ENCODE assay signal across 8 cellular contexts in genomic region chr4:155759372-155760252, GRCh38. TPM values are rescaled to one million over a fixed set of nuclear protein-coding genes. Genes with fewer than 3 reads are reported as not detected.
DNase-seq lines count a peak whose midpoint lies in the region; ATAC-seq and TF ChIP-seq lines count a peak whose summit lies in the region.

No MANE protein-coding gene starts in this region.

- peak overlapping the region; percentile 64 for H3K27ac ChIP-seq in duodenal mucosa (ENCODE audit: low read depth, low read length)
- H3K27ac ChIP-seq in lung (ENCODE audit: low read depth in 1 of 2, low read length in 1 of 2): peak overlapping the region; percentile 86 to 94
- H3K27ac ChIP-seq in testis: peak overlapping the region; percentile 36 to 67

- peak; percentile 1 for DNase-seq in activated CD4-positive, alpha-beta T cell treated with anti-CD3 and anti-CD28 coated beads for 4 hours
- no peak for DNase-seq in activated CD4-positive, alpha-beta T cell treated with anti-CD3 and anti-CD28 coated beads for 1 hour
- DNase-seq in RPMI7951 (ENCODE audit: low read depth) (peak; percentile 20), lung (ENCODE audit: low spot score) (peak; percentile 48), testis (peak; percentile 43), GM19240 (ENCODE audit: insufficient read length, low spot score) (no peak)

- H3K27me3 ChIP-seq in duodenal mucosa (ENCODE audit: control insufficient read depth in 1 of 2, insufficient read depth in 2 of 2, low read length in 2 of 2): peaks cover 5 to 13% of the 10 kb centered on the region in 2 donors
- H3K27me3 ChIP-seq in lung (ENCODE audit: control insufficient read depth, insufficient read depth): no peaks in the 10 kb centered on the region
- H3K27me3 ChIP-seq in testis: no peaks in the 10 kb centered on the region

- ATAC-seq in HG02840 (IDR thresholded peaks at IDR 0.05; ENCODE audit: low FRiP score, unreplicated experiment) (peak; percentile 21), lung (ENCODE audit: insufficient read depth, low FRiP score) (peak; percentile 44)

- peak overlapping the region; percentile 26 to 32 for H3K9ac ChIP-seq in duodenal mucosa (ENCODE audit: low read depth in 1 of 2, low read length in 2 of 2)

- no peak for TF ChIP-seq CTCF in lung (IDR thresholded peaks at IDR 0.05; ENCODE audit: control extremely low read depth, extremely low read depth)
- no peak for TF ChIP-seq CTCF in testis (IDR thresholded peaks at IDR 0.05)

- intact Hi-C loops in testis (cut with DNase I; ENCODE audit: low total_unique reads): no loop called here

- H3K4me3 ChIP-seq in duodenal mucosa (ENCODE audit: low read depth in 1 of 2, low read length in 2 of 2) (peak overlapping the region; percentile 69 to 74), lung (peak overlapping the region; percentile 68), testis (peak overlapping the region; percentile 62 to 72)

- H3K9me3 ChIP-seq in duodenal mucosa (ENCODE audit: control insufficient read depth in 1 of 2, low read length in 2 of 2): no peaks in the 10 kb centered on the region
- H3K9me3 ChIP-seq in lung (ENCODE audit: control insufficient read depth in 2 of 2, insufficient read depth in 1 of 2, low read length in 1 of 2): no peaks in the 10 kb centered on the region
- no peaks in the 10 kb centered on the region for H3K9me3 ChIP-seq in testis

- H3K4me1 ChIP-seq in duodenal mucosa (ENCODE audit: control insufficient read depth in 1 of 2, insufficient read depth in 2 of 2, low read length in 2 of 2) (peaks cover 0 to 10% of the 10 kb centered on the region in 2 donors), lung (ENCODE audit: control insufficient read depth in 2 of 2, insufficient read depth in 2 of 2, low read length in 2 of 2) (peaks cover 0 to 5% of the 10 kb centered on the region in 2 donors), testis (peaks cover 4% of the 10 kb centered on the region)

- TF ChIP-seq POLR2A in testis (IDR thresholded peaks at IDR 0.05): no peak

- WGBS in lung, 2 donors: 1 to 2% methylated on average over 62 to 77 of the region's 77 CpGs
- WGBS in testis, 2 donors: 1% methylated on average over 77 of the region's 77 CpGs; no CpG with 5 or more reads in 1 of the 2 donors

- H3K36me3 ChIP-seq in duodenal mucosa (ENCODE audit: control insufficient read depth in 1 of 2, insufficient read depth in 2 of 2, low read length in 2 of 2) (no peaks in the 10 kb centered on the region), lung (ENCODE audit: control insufficient read depth in 2 of 2, insufficient read depth in 2 of 2, low read length in 2 of 2) (no peaks in the 10 kb centered on the region), testis (ENCODE audit: low read depth, missing control alignments) (no peaks in the 10 kb centered on the region)

RNA-seq across cellular contexts. Expression of gene GUCY1B1, which starts 0.8 kb away (rescaled TPM):
- 2.0 and 3.8 TPM in 2 replicates for total RNA-seq in RPMI7951 (2014; rRNA removed; shearing (Covaris generic))
- total RNA-seq in lung: 10 to 100 TPM; 16.5 to 36.9 TPM
- 10 to 100 TPM in 1 of 2 donors, 1 to 10 TPM in 1; 9.4 to 10.2 TPM for polyA plus RNA-seq in lung
- total RNA-seq in testis: 1 to 10 TPM; 4.3 to 7.6 TPM
- polyA plus RNA-seq in testis (ENCODE audit: insufficient read depth, low read depth, low replicate concordance): 4.7 TPM

Comparison
In these comparisons a context has a peak if more than half of its experiments do, and no peak if none do; other contexts are left out.
1. DNase-seq: peak in activated CD4-positive, alpha-beta T cell treated with anti-CD3 and anti-CD28 coated beads for 4 hours (2 of 2), RPMI7951 (single experiment), lung (single experiment) and testis (single experiment); none in activated CD4-positive, alpha-beta T cell treated with anti-CD3 and anti-CD28 coated beads for 1 hour (single experiment) and GM19240 (single experiment).
2. Peak in every context shown above with its lines, with median percentiles within 50 percentile points of each other: H3K27ac ChIP-seq and H3K4me3 ChIP-seq.